Comparison of ENCODE assay signal across 7 cellular contexts in the genomic region with DNA sequence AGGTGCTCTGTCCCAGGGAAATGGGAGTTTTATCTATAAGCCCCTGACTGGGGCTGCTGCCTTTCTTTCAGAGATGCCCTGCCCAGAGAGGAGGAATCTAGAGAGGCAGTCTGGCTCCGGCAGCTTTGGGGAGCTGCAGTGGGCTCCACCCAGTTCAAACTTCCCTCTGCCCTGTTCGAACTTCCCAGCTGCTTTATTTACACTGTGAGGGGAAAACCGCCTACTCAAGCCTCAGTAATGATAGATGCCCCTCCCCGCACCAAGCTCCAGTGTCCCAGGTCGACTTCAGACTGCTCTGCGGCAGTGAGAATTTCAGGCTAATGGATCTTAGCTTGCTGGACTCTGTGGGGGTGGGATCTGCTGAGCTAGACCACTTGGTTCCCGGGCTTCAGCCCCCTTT.
DNase-seq lines count a peak whose midpoint lies in the region; ATAC-seq, FAIRE-seq and TF ChIP-seq lines count a peak whose summit lies in the region.
"Not testable (repeated sequence)": the region's sequence is repeated elsewhere in the genome, so short reads cannot be mapped to it uniquely, and the experiment has no call there.

No MANE protein-coding gene starts in this region.

- not testable (repeated sequence) for H3K27me3 Mint-ChIP-seq in GM23338 (ENCODE audit: insufficient read depth, low read depth, poor library complexity); activated CD4-positive, alpha-beta T cell treated with anti-CD3 and anti-CD28 coated beads, Interleukin-2, amount 10 ng/mL, durations not matched to agents 7 days and 5 days
- H3K27me3 Mint-ChIP-seq in nephron progenitor cell (ENCODE audit: low read depth, poor library complexity): peaks cover 12% of the 10 kb centered on the region

- not testable (repeated sequence) for H3K36me3 ChIP-seq in GM23338 (ENCODE audit: insufficient read depth); endothelial cell of umbilical vein (ENCODE audit: control insufficient read depth in 2 of 2, extremely low read depth in 1 of 2, insufficient read depth in 2 of 2, low read length in 2 of 2)

- ATAC-seq in A549 (peak in 1 of 2 experiments; percentile 29; a peak in 1 of 6 replicates), GM18498 (IDR thresholded peaks at IDR 0.05; ENCODE audit: unreplicated experiment) (peak; percentile 22), GM23338 (peak; percentile 69), HG03442 (IDR thresholded peaks at IDR 0.05; ENCODE audit: unreplicated experiment) (peak; percentile 20)

- H3K27ac ChIP-seq in A549; GM23338 (ENCODE audit: low read depth); endothelial cell of umbilical vein (ENCODE audit: insufficient read depth, low read depth, low read length): not testable (repeated sequence)

- not testable (repeated sequence) for TF ChIP-seq EP300 in A549 (IDR thresholded peaks at IDR 0.05)

- not testable (repeated sequence) for TF ChIP-seq POLR2A in A549 (IDR thresholded peaks at IDR 0.05; ENCODE audit: low read length); endothelial cell of umbilical vein (IDR thresholded peaks at IDR 0.05; ENCODE audit: low read depth, low read length)

- not testable (repeated sequence) for H3K9ac ChIP-seq in endothelial cell of umbilical vein (replicated peaks; ENCODE audit: extremely low read depth, insufficient read depth, low read length)

- not testable (repeated sequence) for H3K27me3 ChIP-seq in GM23338 (ENCODE audit: insufficient read depth); endothelial cell of umbilical vein (ENCODE audit: control insufficient read depth in 2 of 2, insufficient read depth in 2 of 2, low read length in 2 of 2)

- not testable (repeated sequence) for H4K20me1 ChIP-seq in GM23338 (replicated peaks; ENCODE audit: insufficient read depth); endothelial cell of umbilical vein (replicated peaks; ENCODE audit: control insufficient read depth, extremely low read depth, insufficient read depth, low read length)

- intact Hi-C loops in endothelial cell of umbilical vein (cut with micrococcal nuclease): not testable (repeated sequence)

- not testable (repeated sequence) for H3K4me1 ChIP-seq in A549; GM23338 (ENCODE audit: insufficient read depth); endothelial cell of umbilical vein (ENCODE audit: control insufficient read depth, extremely low read depth, insufficient read depth, low read length)

- H3K4me3 Mint-ChIP-seq in GM23338; activated CD4-positive, alpha-beta T cell treated with anti-CD3 and anti-CD28 coated beads, Interleukin-2, amount 10 ng/mL, durations not matched to agents 7 days and 5 days; nephron progenitor cell: not testable (repeated sequence)

- H3K4me3 ChIP-seq in A549; GM23338; endothelial cell of umbilical vein (replicated peaks in 1 of 3; ENCODE audit: insufficient read depth in 1 of 3, low read depth in 1 of 3, low read length in 3 of 3): not testable (repeated sequence)

- H3K79me2 ChIP-seq in GM23338 (replicated peaks; ENCODE audit: insufficient read depth); endothelial cell of umbilical vein (ENCODE audit: control insufficient read depth, insufficient read depth, low read length): not testable (repeated sequence)

- H3K4me1 Mint-ChIP-seq in GM23338: peaks cover 12% of the 10 kb centered on the region
- H3K4me1 Mint-ChIP-seq in activated CD4-positive, alpha-beta T cell treated with anti-CD3 and anti-CD28 coated beads, Interleukin-2, amount 10 ng/mL, durations not matched to agents 7 days and 5 days: peaks cover 32% of the 10 kb centered on the region
- H3K4me1 Mint-ChIP-seq in nephron progenitor cell: peaks cover 32% of the 10 kb centered on the region

- whole genome bisulfite sequencing in A549 (ENCODE audit: missing lambda C conversion rate): 9% methylated on average over 4 of the region's 7 CpGs

- H3K9me3 ChIP-seq in A549; endothelial cell of umbilical vein (replicated peaks; ENCODE audit: control insufficient read depth, insufficient read depth, low read length): not testable (repeated sequence)

- dilution Hi-C loops in endothelial cell of umbilical vein (cut with MboI; ENCODE audit: extremely low pct_ligation_motif_present, low sequenced_read_pairs): not testable (repeated sequence)

- POLR2A ChIA-PET in A549 (lab: Yijun Ruan, JAX); activated CD4-positive, alpha-beta T cell treated with anti-CD3 and anti-CD28 coated beads, Interleukin-2, amount 10 ng/mL, durations not matched to agents 7 days and 5 days (lab: Charles Lee); endothelial cell of umbilical vein (lab: Charles Lee): not testable (repeated sequence)

- not testable (repeated sequence) for H3K9me1 ChIP-seq in endothelial cell of umbilical vein (replicated peaks; ENCODE audit: control insufficient read depth, extremely low read depth, insufficient read depth, low read length)

- not testable (repeated sequence) for FAIRE-seq in A549 (lab: Jason Lieb, UNC); endothelial cell of umbilical vein (lab: Jason Lieb, UNC)

- not testable (repeated sequence) for DNase-seq in A549 (ENCODE audit: low read depth in 1 of 2, low spot score in 1 of 2); activated CD4-positive, alpha-beta T cell treated with anti-CD3 and anti-CD28 coated beads, Interleukin-2, amount 10 ng/mL, durations not matched to agents 7 days and 5 days; endothelial cell of umbilical vein (ENCODE audit: low read depth, low spot score)
- DNase-seq in GM23338 (ENCODE audit: low spot score) (peak; percentile 18), nephron progenitor cell (peak; percentile 14)

- not testable (repeated sequence) for TF ChIP-seq RAD21 in A549 (conservative IDR thresholded peaks at IDR 0.05 in 1 of 2, IDR thresholded peaks at IDR 0.05 in 1 of 2)

- CTCF ChIA-PET in A549 (lab: Yijun Ruan, JAX): interaction anchor here (1.1 kb wide), 1 partner anchor 17 kb away, joined by 5 read pairs; no protein-coding TSS in a partner anchor
- CTCF ChIA-PET in activated CD4-positive, alpha-beta T cell treated with anti-CD3 and anti-CD28 coated beads, Interleukin-2, amount 10 ng/mL, durations not matched to agents 7 days and 5 days (lab: Charles Lee): interaction anchor here (1.1 to 2.1 kb wide), 2 partner anchors 14 to 89 kb away, joined by 3 to 5 read pairs; no protein-coding TSS in a partner anchor
- CTCF ChIA-PET in endothelial cell of umbilical vein (lab: Charles Lee): not testable (repeated sequence)

- TF ChIP-seq CTCF in A549 (IDR thresholded peaks at IDR 0.05); GM23338 (conservative IDR thresholded peaks at IDR 0.05; ENCODE audit: low read depth in 2 of 2); endothelial cell of umbilical vein (IDR thresholded peaks at IDR 0.05; ENCODE audit: extremely low read depth in 1 of 2, insufficient read depth in 1 of 2, low read depth in 1 of 2, low read length in 2 of 2); nephron progenitor cell (IDR thresholded peaks at IDR 0.05): not testable (repeated sequence)

- not testable (repeated sequence) for BruUV-seq in endothelial cell of umbilical vein (replicated peaks; lab: Mats Ljungman, UMichigan)

- H3F3A ChIP-seq in GM23338 (replicated peaks; ENCODE audit: low read depth): not testable (repeated sequence)

- not testable (repeated sequence) for H3K36me3 Mint-ChIP-seq in GM23338 (ENCODE audit: low read depth); nephron progenitor cell (ENCODE audit: low read depth)
- H3K36me3 Mint-ChIP-seq in activated CD4-positive, alpha-beta T cell treated with anti-CD3 and anti-CD28 coated beads, Interleukin-2, amount 10 ng/mL, durations not matched to agents 7 days and 5 days (ENCODE audit: low read depth): peaks cover 57% of the 10 kb centered on the region

- not testable (repeated sequence) for H3K9me2 ChIP-seq in GM23338 (ENCODE audit: insufficient read depth)

- not testable (repeated sequence) for H3K27ac Mint-ChIP-seq in GM23338
- H3K27ac Mint-ChIP-seq in activated CD4-positive, alpha-beta T cell treated with anti-CD3 and anti-CD28 coated beads, Interleukin-2, amount 10 ng/mL, durations not matched to agents 7 days and 5 days: peak overlapping the region; percentile 46
- peak overlapping the region; percentile 56 for H3K27ac Mint-ChIP-seq in nephron progenitor cell

- H3K9me3 Mint-ChIP-seq in GM23338: not testable (repeated sequence)
- peaks cover 40% of the 10 kb centered on the region for H3K9me3 Mint-ChIP-seq in activated CD4-positive, alpha-beta T cell treated with anti-CD3 and anti-CD28 coated beads, Interleukin-2, amount 10 ng/mL, durations not matched to agents 7 days and 5 days
- peaks cover 30% of the 10 kb centered on the region for H3K9me3 Mint-ChIP-seq in nephron progenitor cell

- H3K4me2 ChIP-seq in A549 (peak overlapping the region; percentile 36; the same call in 2 of the 3 replicates), GM23338 (peak overlapping the region; percentile 43; the same call in 1 of the 2 replicates)
- not testable (repeated sequence) for H3K4me2 ChIP-seq in endothelial cell of umbilical vein (ENCODE audit: insufficient read depth, low read length)

- peak overlapping the region; percentile 95 for H2AFZ ChIP-seq in GM23338
- H2AFZ ChIP-seq in endothelial cell of umbilical vein (ENCODE audit: low read depth, low read length): peak overlapping the region; percentile 34
